ENCODE assay signal across 7 cellular contexts in the genomic region with DNA sequence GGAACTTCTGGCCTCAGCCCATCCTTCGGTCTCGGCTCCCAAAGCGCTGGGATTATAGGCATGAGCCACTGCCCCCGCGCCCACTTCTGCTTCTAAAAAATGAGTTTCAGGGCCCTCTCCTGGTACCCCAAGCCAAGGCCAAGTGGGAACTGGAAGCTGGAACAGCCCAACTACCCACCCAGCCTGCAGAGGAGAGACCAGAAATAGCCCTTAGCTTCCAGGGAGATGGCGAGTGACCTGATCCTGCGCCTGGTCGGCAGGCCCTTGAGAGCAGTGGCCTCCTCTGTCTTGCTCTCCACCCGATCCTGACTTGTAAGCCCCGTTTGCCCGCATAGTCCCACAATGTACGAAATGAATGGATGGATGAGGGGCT. TPM values are rescaled to one million over a fixed set of nuclear protein-coding genes. Genes with fewer than 3 reads are reported as not detected.
A peak's percentile ranks its signal among the peaks of the same experiment; 100 is the strongest.
DNase-seq lines count a peak whose midpoint lies in the region; ATAC-seq and TF ChIP-seq lines count a peak whose summit lies in the region.

No MANE protein-coding gene starts in this region.

- POLR2A ChIA-PET in activated B cell treated with CpG ODN at 0.5 μM for 24 hours (lab: Charles Lee), result no interaction called here

- CTCF ChIA-PET in activated B cell treated with CpG ODN at 0.5 μM for 24 hours (lab: Charles Lee), result interaction anchor here (0.6 to 4.7 kb wide), 18 partner anchors 9 to 291 kb away, joined by 3 to 50 read pairs (median 4); a partner anchor contains a TSS

- no peaks in the 10 kb centered on the region for H3K9me3 Mint-ChIP-seq in activated B cell treated with CpG ODN at 0.5 μM for 24 hours
- no peaks in the 10 kb centered on the region for H3K9me3 Mint-ChIP-seq in stimulated activated effector memory CD8-positive, alpha-beta T cell treated with anti-CD3 and anti-CD28 coated beads, Interleukin-12 subunit alpha, Interleukin-12 subunit beta, amount 100 ng/mL, for 72 hours

- no peak overlapping the region for H3K27ac Mint-ChIP-seq in activated B cell treated with CpG ODN at 0.5 μM for 24 hours
- no peak overlapping the region for H3K27ac Mint-ChIP-seq in stimulated activated effector memory CD8-positive, alpha-beta T cell treated with anti-CD3 and anti-CD28 coated beads, Interleukin-12 subunit alpha, Interleukin-12 subunit beta, amount 100 ng/mL, for 72 hours

- H3K4me3 Mint-ChIP-seq in activated B cell treated with CpG ODN at 0.5 μM for 24 hours, result peak overlapping the region; percentile 50
- peak overlapping the region; percentile 75 for H3K4me3 Mint-ChIP-seq in stimulated activated effector memory CD8-positive, alpha-beta T cell treated with anti-CD3 and anti-CD28 coated beads, Interleukin-12 subunit alpha, Interleukin-12 subunit beta, amount 100 ng/mL, for 72 hours

- H3K4me3 ChIP-seq in HUES48 (ENCODE audit: low read depth, low read length) (no peak overlapping the region), right lobe of liver (no peak overlapping the region)

- H3K9ac ChIP-seq in HUES48 (ENCODE audit: low read depth, low read length), result no peak overlapping the region

- peaks cover 28% of the 10 kb centered on the region for H3K4me1 ChIP-seq in HUES48 (ENCODE audit: control insufficient read depth, insufficient read depth, low read length)
- H3K4me1 ChIP-seq in right lobe of liver, result peaks cover 0 to 28% (median 8%) of the 10 kb centered on the region in 4 donors

- H3K36me3 Mint-ChIP-seq in activated B cell treated with CpG ODN at 0.5 μM for 24 hours (ENCODE audit: low read depth), result no peaks in the 10 kb centered on the region
- H3K36me3 Mint-ChIP-seq in stimulated activated effector memory CD8-positive, alpha-beta T cell treated with anti-CD3 and anti-CD28 coated beads, Interleukin-12 subunit alpha, Interleukin-12 subunit beta, amount 100 ng/mL, for 72 hours, result peaks cover 6% of the 10 kb centered on the region

- no peaks in the 10 kb centered on the region for H3K27me3 ChIP-seq in HUES48 (ENCODE audit: control insufficient read depth, insufficient read depth, low read length)
- H3K27me3 ChIP-seq in right lobe of liver, result no peaks in the 10 kb centered on the region

- peaks cover 6% of the 10 kb centered on the region for H3K4me1 Mint-ChIP-seq in activated B cell treated with CpG ODN at 0.5 μM for 24 hours
- H3K4me1 Mint-ChIP-seq in stimulated activated effector memory CD8-positive, alpha-beta T cell treated with anti-CD3 and anti-CD28 coated beads, Interleukin-12 subunit alpha, Interleukin-12 subunit beta, amount 100 ng/mL, for 72 hours, result peaks cover 7% of the 10 kb centered on the region

- H3K27ac ChIP-seq in HUES48 (ENCODE audit: low read depth, low read length) (peak overlapping the region; percentile 84), right lobe of liver (peak overlapping the region in 2 of 3 donors; percentile 0 to 12)

- DNase-seq in activated B cell treated with CpG ODN at 0.5 μM for 24 hours (no peak), right lobe of liver (no peak), NCI-H69 (lab: John Stamatoyannopoulos, UW) (no peak), NCI-H2107 treated with DMSO at 0.1 percent for 48 hours (lab: John Stamatoyannopoulos, UW; ENCODE audit: unreplicated experiment) (no peak), EL (no peak)
- DNase-seq in stimulated activated effector memory CD8-positive, alpha-beta T cell treated with anti-CD3 and anti-CD28 coated beads, Interleukin-12 subunit alpha, Interleukin-12 subunit beta, amount 100 ng/mL, for 72 hours (ENCODE audit: low spot score in 2 of 2), result no peak

- intact Hi-C loops in activated B cell treated with CpG ODN at 0.5 μM for 24 hours (cut with micrococcal nuclease) (loop anchor here (2.0 to 5.0 kb wide), 2 partner anchors 54 to 193 kb away; a partner anchor contains a TSS), right lobe of liver (cut with DNase I) (loop anchor here in 1 of 2 donors (10.0 kb wide), 1 partner anchor 74 kb away; a partner anchor contains a TSS)

- H3K9me3 ChIP-seq in HUES48 (ENCODE audit: control insufficient read depth, insufficient read depth, low read length) (no peaks in the 10 kb centered on the region), right lobe of liver (no peaks in the 10 kb centered on the region)

- H3K27me3 Mint-ChIP-seq in activated B cell treated with CpG ODN at 0.5 μM for 24 hours, result peaks cover 48% of the 10 kb centered on the region

- TF ChIP-seq POLR2A in right lobe of liver (IDR thresholded peaks at IDR 0.05), result no peak

- no peaks in the 10 kb centered on the region for H3K36me3 ChIP-seq in HUES48 (ENCODE audit: control insufficient read depth, insufficient read depth, low read length)
- H3K36me3 ChIP-seq in right lobe of liver, result no peaks in the 10 kb centered on the region

- WGBS in right lobe of liver (ENCODE audit: insufficient coverage, low coverage, low lambda C conversion rate, missing lambda C conversion rate), result 74% methylated on average over 8 of the region's 12 CpGs

- ATAC-seq in activated B cell treated with CpG ODN at 0.5 μM for 24 hours (ENCODE audit: low read depth), result no peak
- no peak for ATAC-seq in right lobe of liver
- ATAC-seq in stimulated activated effector memory CD8-positive, alpha-beta T cell treated with anti-CD3 and anti-CD28 coated beads, Interleukin-12 subunit alpha, Interleukin-12 subunit beta, amount 100 ng/mL, for 72 hours, result no peak

- TF ChIP-seq CTCF in activated B cell treated with CpG ODN at 0.5 μM for 24 hours (IDR thresholded peaks at IDR 0.05) (no peak), right lobe of liver (IDR thresholded peaks at IDR 0.05) (no peak)

RNA-seq across cellular contexts. Expression of a gene that starts 31.2 kb away (rescaled TPM):
- total RNA-seq in activated B cell treated with CpG ODN at 0.5 μM for 24 hours (not detected in 2 replicates), right lobe of liver (1 to 10 TPM; 2.3 to 5.5 (median 3.3) TPM)
